1 cellular context compared by ENCODE assay signal in the genomic region with DNA sequence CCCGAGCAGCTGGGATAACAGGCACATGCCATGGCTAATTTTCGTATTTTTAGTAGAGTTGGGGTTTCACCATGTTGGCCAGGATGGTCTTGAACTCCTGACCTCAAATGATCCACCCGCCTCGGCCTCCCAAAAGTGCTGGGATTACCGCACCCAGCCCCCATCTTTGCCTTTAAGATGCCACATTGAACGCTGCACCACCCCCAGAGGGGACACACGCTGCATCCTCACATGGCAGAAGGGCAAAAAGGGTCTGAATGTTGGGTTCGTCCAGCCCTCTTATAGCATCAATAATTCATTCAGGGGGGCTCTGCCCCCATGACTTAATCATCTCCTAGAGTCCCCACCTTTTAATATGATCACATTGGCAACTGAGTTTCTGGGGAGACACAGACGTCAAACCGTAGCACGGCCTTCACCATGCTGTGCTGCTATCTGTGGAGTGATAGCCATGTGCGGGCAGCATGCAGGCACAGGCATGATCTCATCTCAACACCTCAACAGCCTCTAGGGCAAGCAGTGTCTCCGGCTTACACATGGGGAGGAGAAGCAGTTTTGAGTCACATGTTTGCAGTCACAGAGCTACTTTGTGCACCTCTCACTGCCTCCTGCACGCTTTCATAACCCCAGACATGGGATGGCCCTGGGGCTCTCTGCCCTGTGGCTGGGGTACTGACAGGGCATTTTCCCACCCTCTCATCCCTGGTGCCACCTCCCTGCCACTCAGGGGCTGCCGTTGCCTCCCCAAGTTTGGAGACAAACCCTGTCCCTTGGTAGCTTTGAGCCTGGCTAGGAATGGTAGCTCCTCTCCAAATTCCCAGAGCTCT.
TF ChIP-seq lines count a peak whose summit lies in the region.

No MANE protein-coding gene starts in this region.

TF ChIP-seq in H1, 55 proteins besides CTCF, POLR2A, EP300 and RAD21 (continued from another document):
- no peak for TF ChIP-seq HDAC2 (IDR thresholded peaks at IDR 0.05; ENCODE audit: borderline replicate concordance in 1 of 2, low read depth in 2 of 2, low read length in 2 of 2)
